In genomic region chr14:90757452-90757851, GRCh38 we compare ENCODE assay signal across 9 cellular contexts. TPM values are rescaled to one million over a fixed set of nuclear protein-coding genes. Genes with fewer than 3 reads are reported as not detected.
DNase-seq lines count a peak whose midpoint lies in the region; ATAC-seq and TF ChIP-seq lines count a peak whose summit lies in the region.
"Had no signal": no experiment of that assay in that cellular context is flagged by ENCODE, and none has a peak within 500 bp of the region (broad histone marks: within the 10 kb centered on the region; RNA-seq: fewer than 3 reads in every experiment).

No MANE protein-coding gene starts in this region.

- peaks cover 7% of the 10 kb centered on the region for H3K27me3 Mint-ChIP-seq in T-helper 2 cell treated with Interferon-gamma antibody and Interleukin-4, amounts not matched to agents 5 μg/mL and 100 μg/mL, for 36 hours (ENCODE audit: low read depth)
- H3K27me3 Mint-ChIP-seq in activated CD8-positive, alpha-beta T cell treated with anti-CD3 and anti-CD28 coated beads, Interleukin-2, amount 10 ng/mL, durations not matched to agents 7 days and 5 days (ENCODE audit: low read depth), result peaks cover 27% of the 10 kb centered on the region

- CTCF ChIA-PET in activated CD8-positive, alpha-beta T cell treated with anti-CD3 and anti-CD28 coated beads, Interleukin-2, amount 10 ng/mL, durations not matched to agents 7 days and 5 days (lab: Charles Lee), result interaction anchor here (0.7 to 4.9 kb wide), 18 partner anchors 9 to 456 kb away, joined by 3 to 31 read pairs (median 6); partner anchors contain the start of gene TTC7B

- 71 to 82% (median 77%) methylated on average over 3 of the region's 3 CpGs for WGBS in stomach, 5 donors
- WGBS in body of pancreas, 2 donors, result 65 to 70% methylated on average over 3 of the region's 3 CpGs

- H3K36me3 ChIP-seq in stomach (no peaks in the 10 kb centered on the region), body of pancreas (replicated peaks in 1 of 2; ENCODE audit: insufficient read depth in 1 of 2, low read depth in 2 of 2) (no peaks in the 10 kb centered on the region)

- intact Hi-C loops in stomach (cut with DNase I; ENCODE audit: low total_unique reads), result no loop called here
- intact Hi-C loops in body of pancreas (cut with DNase I), result no loop called here

- no peak for TF ChIP-seq CTCF in stomach (IDR thresholded peaks at IDR 0.05)
- TF ChIP-seq CTCF in body of pancreas (IDR thresholded peaks at IDR 0.05), result no peak

- no peaks in the 10 kb centered on the region for H3K36me3 Mint-ChIP-seq in T-helper 2 cell treated with Interferon-gamma antibody and Interleukin-4, amounts not matched to agents 5 μg/mL and 100 μg/mL, for 36 hours (ENCODE audit: low read depth)
- H3K36me3 Mint-ChIP-seq in activated CD8-positive, alpha-beta T cell treated with anti-CD3 and anti-CD28 coated beads, Interleukin-2, amount 10 ng/mL, durations not matched to agents 7 days and 5 days (ENCODE audit: low read depth), result peaks cover under 1% of the 10 kb centered on the region

- no peak for TF ChIP-seq EP300 in stomach (IDR thresholded peaks at IDR 0.05)

- DNase-seq in T-helper 2 cell treated with Interferon-gamma antibody and Interleukin-4, amounts not matched to agents 5 μg/mL and 100 μg/mL, for 36 hours (ENCODE audit: low spot score), result no peak
- DNase-seq in T-helper 2 cell, result no peak
- DNase-seq in activated CD8-positive, alpha-beta T cell treated with anti-CD3 and anti-CD28 coated beads, Interleukin-2, amount 10 ng/mL, durations not matched to agents 7 days and 5 days, result no peak
- peak; percentile 28 for DNase-seq in iris pigment epithelial cell (ENCODE audit: low read depth)
- peak; percentile 22 for DNase-seq in stomach
- no peak for DNase-seq in NCI-H1417 (lab: John Stamatoyannopoulos, UW)
- DNase-seq in body of pancreas, result no peak
- no peak for DNase-seq in NCI-H345 (lab: John Stamatoyannopoulos, UW)
- DNase-seq: stimulated activated CD4-positive, alpha-beta T cell treated with anti-CD3 and anti-CD28 coated beads, Interleukin-1b, Interleukin-23, amount 100 ng/mL, for 48 hours had no signal

- no peaks in the 10 kb centered on the region for H3K27me3 ChIP-seq in stomach
- no peaks in the 10 kb centered on the region for H3K27me3 ChIP-seq in body of pancreas

- peaks cover 0 to 3% (median under 1%) of the 10 kb centered on the region in 4 donors for H3K9me3 ChIP-seq in stomach
- no peaks in the 10 kb centered on the region for H3K9me3 ChIP-seq in body of pancreas

- no peak overlapping the region for H3K27ac Mint-ChIP-seq in T-helper 2 cell treated with Interferon-gamma antibody and Interleukin-4, amounts not matched to agents 5 μg/mL and 100 μg/mL, for 36 hours
- H3K27ac Mint-ChIP-seq in activated CD8-positive, alpha-beta T cell treated with anti-CD3 and anti-CD28 coated beads, Interleukin-2, amount 10 ng/mL, durations not matched to agents 7 days and 5 days, result no peak overlapping the region

- peaks cover under 1% of the 10 kb centered on the region for H3K9me3 Mint-ChIP-seq in T-helper 2 cell treated with Interferon-gamma antibody and Interleukin-4, amounts not matched to agents 5 μg/mL and 100 μg/mL, for 36 hours
- H3K9me3 Mint-ChIP-seq in activated CD8-positive, alpha-beta T cell treated with anti-CD3 and anti-CD28 coated beads, Interleukin-2, amount 10 ng/mL, durations not matched to agents 7 days and 5 days (ENCODE audit: insufficient read depth), result peaks cover 3% of the 10 kb centered on the region

- peaks cover 14% of the 10 kb centered on the region for H3K4me1 Mint-ChIP-seq in T-helper 2 cell treated with Interferon-gamma antibody and Interleukin-4, amounts not matched to agents 5 μg/mL and 100 μg/mL, for 36 hours (ENCODE audit: low read depth)
- peaks cover 13% of the 10 kb centered on the region for H3K4me1 Mint-ChIP-seq in activated CD8-positive, alpha-beta T cell treated with anti-CD3 and anti-CD28 coated beads, Interleukin-2, amount 10 ng/mL, durations not matched to agents 7 days and 5 days (ENCODE audit: low read depth)

- H3K4me3 Mint-ChIP-seq in T-helper 2 cell treated with Interferon-gamma antibody and Interleukin-4, amounts not matched to agents 5 μg/mL and 100 μg/mL, for 36 hours, result peak overlapping the region; percentile 76
- peak overlapping the region; percentile 68 for H3K4me3 Mint-ChIP-seq in activated CD8-positive, alpha-beta T cell treated with anti-CD3 and anti-CD28 coated beads, Interleukin-2, amount 10 ng/mL, durations not matched to agents 7 days and 5 days

- ATAC-seq in activated CD8-positive, alpha-beta T cell treated with anti-CD3 and anti-CD28 coated beads, Interleukin-2, amount 10 ng/mL, durations not matched to agents 7 days and 5 days, result no peak
- no peak for ATAC-seq in body of pancreas

- peak overlapping the region in 3 of 4 donors; percentile 43 to 47 (median 43) for H3K4me3 ChIP-seq in stomach
- no peak overlapping the region for H3K4me3 ChIP-seq in body of pancreas

- H3K27ac ChIP-seq in stomach (peak overlapping the region in 4 of 5 donors; percentile 63 to 93 (median 78)), body of pancreas (peak overlapping the region in 1 of 4 donors; percentile 71)

- POLR2A ChIA-PET in activated CD8-positive, alpha-beta T cell treated with anti-CD3 and anti-CD28 coated beads, Interleukin-2, amount 10 ng/mL, durations not matched to agents 7 days and 5 days (lab: Charles Lee), result interaction anchor here (0.9 to 1.8 kb wide), 3 partner anchors 358 to 373 kb away, joined by 3 to 5 read pairs (median 3); partner anchors contain the start of gene CALM1

- H3K4me1 ChIP-seq in stomach (peaks cover 11 to 45% (median 24%) of the 10 kb centered on the region in 4 donors), body of pancreas (peaks cover 13% of the 10 kb centered on the region)

- TF ChIP-seq POLR2A in stomach (IDR thresholded peaks at IDR 0.05) (no peak), body of pancreas (IDR thresholded peaks at IDR 0.05) (no peak)

RNA-seq across cellular contexts. Expression of gene TTC7B, which starts 58.8 kb away (rescaled TPM):
- total RNA-seq in activated CD8-positive, alpha-beta T cell treated with anti-CD3 and anti-CD28 coated beads, Interleukin-2, amount 10 ng/mL, durations not matched to agents 7 days and 5 days, result 1 to 10 TPM; 5.3 to 6.8 TPM
- total RNA-seq in stomach (100 to 1,000 TPM in 1 of 5 donors, 10 to 100 TPM in 4; 15.1 to 110 (median 48.7) TPM), body of pancreas (10 to 100 TPM; 15.3 to 44.2 TPM)
- 10 to 100 TPM in 2 of 3 donors, 1 to 10 TPM in 1; 6.8 to 14.3 (median 13.4) TPM for polyA plus RNA-seq in stomach

Comparison
In these comparisons a context has a peak if more than half of its experiments do, and no peak if none do; other contexts are left out.
1. DNase-seq: peak in iris pigment epithelial cell (single experiment) and stomach (single experiment); none in T-helper 2 cell treated with Interferon-gamma antibody and Interleukin-4, amounts not matched to agents 5 μg/mL and 100 μg/mL, for 36 hours (single experiment), T-helper 2 cell (0 of 5), activated CD8-positive, alpha-beta T cell treated with anti-CD3 and anti-CD28 coated beads, Interleukin-2, amount 10 ng/mL, durations not matched to agents 7 days and 5 days (single experiment), NCI-H1417 (0 of 3), body of pancreas (0 of 4) and NCI-H345 (single experiment).
2. H3K4me3 ChIP-seq: peak in stomach (3 of 4); none in body of pancreas (0 of 2).